ENCODE assay signal across 27 cellular contexts in genomic region chr10:15591431-15591830, GRCh38.
"Had no signal": no experiment of that assay in that cellular context is flagged by ENCODE, and none has a peak within 500 bp of the region (broad histone marks: within the 10 kb centered on the region; RNA-seq: fewer than 3 reads in every experiment).

No MANE protein-coding gene starts in this region.

- H3K27me3 ChIP-seq: stomach, suprapubic skin, testis, thyroid gland, tibial artery, tibial nerve, upper lobe of left lung, upper lobe of right lung, uterus, vagina had no signal

- DNase-seq: stimulated activated CD4-positive, alpha-beta T cell treated with anti-CD3 and anti-CD28 coated beads, Interleukin-2, amount 100 ng/mL, for 48 hours; stimulated activated CD4-positive, alpha-beta T cell treated with anti-CD3 and anti-CD28 coated beads, Interleukin-4, amount 100 ng/mL, for 1 hour; stimulated activated CD4-positive, alpha-beta T cell treated with anti-CD3 and anti-CD28 coated beads, Interleukin-4, amount 100 ng/mL, for 24 hours; stimulated activated CD4-positive, alpha-beta T cell treated with anti-CD3 and anti-CD28 coated beads, Interleukin-4, amount 100 ng/mL, for 4 hours; stimulated activated CD8-positive, alpha-beta memory T cell treated with anti-CD3 and anti-CD28 coated beads, Interleukin-4, amount 100 ng/mL, for 48 hours; stimulated activated naive B cell treated with anti-CD40 and anti-IgM and Interleukin-4, amounts not matched to agents 10 μg/mL and 1 μg/mL and 100 μg/mL, for 72 hours; stimulated activated naive CD4-positive, alpha-beta T cell; stimulated activated naive CD4-positive, alpha-beta T cell treated with Interleukin-2 at 50 U/mL for 16 hours; stimulated activated naive CD8-positive, alpha-beta T cell treated with anti-CD3 and anti-CD28 coated beads, Interleukin-15, Interleukin-2, amounts not matched to agents 100 U/mL and 50 U/mL, for 24 hours; stomach; substantia nigra; testis; thyroid gland; tibial artery; transverse colon; trophoblast cell; upper lobe of left lung; upper lobe of right lung; uterus had no signal

- H3K4me3 Mint-ChIP-seq: stimulated activated effector memory CD8-positive, alpha-beta T cell treated with anti-CD3 and anti-CD28 coated beads, Interleukin-12 subunit alpha, Interleukin-12 subunit beta, amount 100 ng/mL, for 72 hours; stimulated activated memory B cell treated with anti-CD40 and anti-IgM and Interleukin-4, amounts not matched to agents 10 μg/mL and 1 μg/mL and 100 μg/mL, for 72 hours; stimulated activated naive B cell treated with anti-CD40 and anti-IgM and Interleukin-4, amounts not matched to agents 10 μg/mL and 1 μg/mL and 100 μg/mL, for 72 hours; stimulated activated naive CD8-positive, alpha-beta T cell treated with anti-CD3 and anti-CD28 coated beads, Interleukin-15, Interleukin-2, amounts not matched to agents 100 ng/mL and 50 ng/mL, for 24 hours; type B pancreatic cell had no signal

- ATAC-seq: stimulated activated effector memory CD8-positive, alpha-beta T cell treated with anti-CD3 and anti-CD28 coated beads, Interleukin-12 subunit alpha, Interleukin-12 subunit beta, amount 100 ng/mL, for 72 hours; stimulated activated memory B cell treated with anti-CD40 and anti-IgM and Interleukin-4, amounts not matched to agents 10 μg/mL and 1 μg/mL and 100 μg/mL, for 72 hours; stimulated activated naive B cell treated with anti-CD40 and anti-IgM and Interleukin-4, amounts not matched to agents 10 μg/mL and 1 μg/mL and 100 μg/mL, for 72 hours; stimulated activated naive CD8-positive, alpha-beta T cell treated with anti-CD3 and anti-CD28 coated beads, Interleukin-15, Interleukin-2, amounts not matched to agents 100 U/mL and 50 U/mL, for 24 hours; upper lobe of right lung had no signal

- H3K4me1 Mint-ChIP-seq: stimulated activated effector memory CD8-positive, alpha-beta T cell treated with anti-CD3 and anti-CD28 coated beads, Interleukin-12 subunit alpha, Interleukin-12 subunit beta, amount 100 ng/mL, for 72 hours; stimulated activated memory B cell treated with anti-CD40 and anti-IgM and Interleukin-4, amounts not matched to agents 10 μg/mL and 1 μg/mL and 100 μg/mL, for 72 hours; stimulated activated naive B cell treated with anti-CD40 and anti-IgM and Interleukin-4, amounts not matched to agents 10 μg/mL and 1 μg/mL and 100 μg/mL, for 72 hours had no signal

- H3K4me1 ChIP-seq: stomach, suprapubic skin, testis, thyroid gland, tibial artery, tibial nerve, transverse colon, upper lobe of right lung, vagina had no signal

- H3K9me3 Mint-ChIP-seq: stimulated activated effector memory CD8-positive, alpha-beta T cell treated with anti-CD3 and anti-CD28 coated beads, Interleukin-12 subunit alpha, Interleukin-12 subunit beta, amount 100 ng/mL, for 72 hours had no signal

- H3K27ac ChIP-seq: stomach, suprapubic skin, testis, thoracic aorta, thyroid gland, tibial artery, tibial nerve, transverse colon, upper lobe of left lung, upper lobe of right lung, uterus, vagina had no signal

- H3K9me3 ChIP-seq: stomach, suprapubic skin, testis, thoracic aorta, thyroid gland, tibial artery, transverse colon, upper lobe of left lung, upper lobe of right lung, uterus, vagina had no signal

- H3K27ac Mint-ChIP-seq: stimulated activated effector memory CD8-positive, alpha-beta T cell treated with anti-CD3 and anti-CD28 coated beads, Interleukin-12 subunit alpha, Interleukin-12 subunit beta, amount 100 ng/mL, for 72 hours; stimulated activated memory B cell treated with anti-CD40 and anti-IgM and Interleukin-4, amounts not matched to agents 10 μg/mL and 1 μg/mL and 100 μg/mL, for 72 hours; stimulated activated naive B cell treated with anti-CD40 and anti-IgM and Interleukin-4, amounts not matched to agents 10 μg/mL and 1 μg/mL and 100 μg/mL, for 72 hours; stimulated activated naive CD8-positive, alpha-beta T cell treated with anti-CD3 and anti-CD28 coated beads, Interleukin-15, Interleukin-2, amounts not matched to agents 100 ng/mL and 50 ng/mL, for 24 hours; type B pancreatic cell had no signal

- H3K27me3 Mint-ChIP-seq: stimulated activated memory B cell treated with anti-CD40 and anti-IgM and Interleukin-4, amounts not matched to agents 10 μg/mL and 1 μg/mL and 100 μg/mL, for 72 hours; stimulated activated naive B cell treated with anti-CD40 and anti-IgM and Interleukin-4, amounts not matched to agents 10 μg/mL and 1 μg/mL and 100 μg/mL, for 72 hours; type B pancreatic cell had no signal

- H3K36me3 ChIP-seq: suprapubic skin, thyroid gland, tibial nerve, transverse colon, upper lobe of left lung, upper lobe of right lung, uterus, vagina had no signal

- H3K4me3 ChIP-seq: stomach, suprapubic skin, testis, thoracic aorta, thyroid gland, tibial artery, tibial nerve, transverse colon, upper lobe of left lung, upper lobe of right lung, uterus, vagina had no signal
